In genomic region chr1:111789077-111789476, GRCh38 we compare ENCODE assay signal across 15 cellular contexts. TPM values are rescaled to one million over a fixed set of nuclear protein-coding genes. Genes with fewer than 3 reads are reported as not detected.
DNase-seq lines count a peak whose midpoint lies in the region; ATAC-seq and TF ChIP-seq lines count a peak whose summit lies in the region.
"Had no signal": no experiment of that assay in that cellular context is flagged by ENCODE, and none has a peak within 500 bp of the region (broad histone marks: within the 10 kb centered on the region; RNA-seq: fewer than 3 reads in every experiment).

No MANE protein-coding gene starts in this region.

- H3K27me3 ChIP-seq in WERI-Rb-1 (ENCODE audit: insufficient read depth, low read depth, severe bottlenecking), result no peaks in the 10 kb centered on the region
- H3K27me3 ChIP-seq: ascending aorta, heart left ventricle had no signal

- DNase-seq in SKM-1 (lab: John Stamatoyannopoulos, UW; ENCODE audit: unreplicated experiment) (peak; percentile 1), SKM-1 treated with dmso at 0.1 percent for 144 hours (lab: John Stamatoyannopoulos, UW; ENCODE audit: unreplicated experiment) (no peak), WERI-Rb-1 (peak; percentile 46), foreskin fibroblast (peak; percentile 26 to 38), occipital lobe (lab: John Stamatoyannopoulos, UW) (no peak), midbrain (lab: John Stamatoyannopoulos, UW) (no peak)
- DNase-seq: activated CD4-positive, alpha-beta T cell treated with anti-CD3 and anti-CD28 coated beads for 1 hour; heart left ventricle; mucosa of descending colon; NCI-H146; small intestine; trophoblast cell had no signal

- no peak overlapping the region for H3K27ac ChIP-seq in WERI-Rb-1
- H3K27ac ChIP-seq in temporal lobe (ENCODE audit: low read depth, low read length), result peak overlapping the region; percentile 40
- H3K27ac ChIP-seq: ascending aorta, heart left ventricle had no signal

- no peak for ATAC-seq in GM19324 (IDR thresholded peaks at IDR 0.05; ENCODE audit: low FRiP score, unreplicated experiment)
- ATAC-seq: mucosa of descending colon had no signal

- no peak overlapping the region for H3K4me3 ChIP-seq in WERI-Rb-1 (ENCODE audit: low read depth, low read length)
- no peak overlapping the region for H3K4me3 ChIP-seq in foreskin fibroblast (ENCODE audit: low read depth in 1 of 2, low read length in 2 of 2)
- H3K4me3 ChIP-seq: ascending aorta, heart left ventricle, mucosa of descending colon had no signal

- H3K36me3 ChIP-seq in WERI-Rb-1, result no peaks in the 10 kb centered on the region
- H3K36me3 ChIP-seq: ascending aorta, heart left ventricle had no signal

- TF ChIP-seq CTCF in WERI-Rb-1 (IDR thresholded peaks at IDR 0.05; ENCODE audit: low read depth, low read length), result no peak
- no peak for TF ChIP-seq CTCF in foreskin fibroblast (IDR thresholded peaks at IDR 0.05; ENCODE audit: low read depth, low read length)

- no peaks in the 10 kb centered on the region for H3K9me3 ChIP-seq in WERI-Rb-1 (ENCODE audit: severe bottlenecking)
- H3K9me3 ChIP-seq: ascending aorta, heart left ventricle, mucosa of descending colon had no signal

RNA-seq across cellular contexts. Expression of gene DDX20, which starts 33.4 kb away (rescaled TPM):
- total RNA-seq in temporal lobe (17.0 TPM), occipital lobe (22.6 TPM)

RNA-seq across cellular contexts. Expression of gene INKA2, which starts 49.9 kb away (rescaled TPM):
- 2.7 TPM for total RNA-seq in temporal lobe
- total RNA-seq in occipital lobe, result 0.94 TPM
- total RNA-seq: ascending aorta had no signal

Comparison
In these comparisons a context has a peak if more than half of its experiments do, and no peak if none do; other contexts are left out.
1. DNase-seq: peak in SKM-1 (single experiment), WERI-Rb-1 (single experiment) and foreskin fibroblast (2 of 2); none in SKM-1 treated with dmso at 0.1 percent for 144 hours (single experiment), occipital lobe (single experiment) and midbrain (single experiment).